10 cellular contexts compared by ENCODE assay signal in the genomic region with DNA sequence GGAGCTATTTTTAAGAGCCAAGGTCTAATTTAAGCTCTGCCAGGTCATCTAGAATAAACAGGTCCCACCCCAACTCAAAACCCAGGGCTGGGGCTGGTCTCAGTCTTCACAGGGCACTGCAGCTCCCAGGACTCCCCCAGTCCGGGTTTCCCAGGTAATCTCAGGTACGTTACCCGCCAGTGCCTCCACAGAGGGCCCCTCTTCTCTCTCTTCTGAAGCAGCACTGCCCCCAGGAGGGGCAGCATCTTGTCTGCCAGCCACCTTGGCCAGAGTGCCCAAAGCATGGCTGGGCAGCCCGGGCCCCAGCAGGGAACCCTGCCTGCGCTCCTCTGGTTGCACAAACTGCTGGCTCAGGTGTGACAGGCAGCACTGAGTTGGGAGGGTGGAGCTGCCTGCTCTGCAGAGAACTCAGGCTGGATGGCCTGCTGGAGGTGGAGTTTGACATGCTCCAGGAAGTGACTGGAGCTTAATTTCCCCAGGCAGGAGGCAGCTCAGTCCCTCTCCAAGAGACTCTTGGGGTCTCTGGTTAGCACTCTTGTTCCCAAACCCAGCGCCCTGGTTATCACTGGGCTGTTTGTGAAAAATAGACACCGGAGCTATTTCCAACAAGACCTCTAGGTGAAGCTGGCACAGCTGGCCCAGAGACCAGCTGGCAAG. TPM values are rescaled to one million over a fixed set of nuclear protein-coding genes. Genes with fewer than 3 reads are reported as not detected.
A peak's percentile ranks its signal among the peaks of the same experiment; 100 is the strongest.
DNase-seq lines count a peak whose midpoint lies in the region; ATAC-seq and TF ChIP-seq lines count a peak whose summit lies in the region.
"Had no signal": no experiment of that assay in that cellular context is flagged by ENCODE, and none has a peak within 500 bp of the region (broad histone marks: within the 10 kb centered on the region; RNA-seq: fewer than 3 reads in every experiment).

Gene PLA2G4F, minus strand, starts transcription at position 371 of the 657 bp plus-strand sequence. Its CDS starts 87 bp downstream, at position 284.

- H3K9me3 ChIP-seq in Karpas-422 (ENCODE audit: low read length) (no peaks in the 10 kb centered on the region), RWPE2 (ENCODE audit: severe bottlenecking) (no peaks in the 10 kb centered on the region)

- no peaks in the 10 kb centered on the region for H3K27me3 ChIP-seq in Karpas-422 (ENCODE audit: low read length)
- no peaks in the 10 kb centered on the region for H3K27me3 ChIP-seq in RWPE2 (ENCODE audit: insufficient read depth, poor library complexity, severe bottlenecking)
- H3K27me3 ChIP-seq: dorsolateral prefrontal cortex had no signal

- peaks cover 9% of the 10 kb centered on the region; the same call in 1 of the 2 replicates for H3K36me3 ChIP-seq in Karpas-422 (ENCODE audit: insufficient read depth, low read length)
- peaks cover 15% of the 10 kb centered on the region for H3K36me3 ChIP-seq in RWPE2 (ENCODE audit: low read depth)

- 0 out of 2 replicates have a peak, but pooled peaks cover 3% of the 10 kb centered on the region for H4K20me1 ChIP-seq in Karpas-422 (ENCODE audit: insufficient read depth, low read depth, low read length)

- H3K4me2 ChIP-seq in Karpas-422 (ENCODE audit: low read depth, low read length, poor library complexity, severe bottlenecking), result no peak within 1 kb of the TSS

- H3K4me3 ChIP-seq in Karpas-422 (ENCODE audit: low read length) (no peak within 1 kb of the TSS), RWPE2 (ENCODE audit: severe bottlenecking) (no peak within 1 kb of the TSS), skin epidermis (peak within 1 kb of the TSS; percentile 22 to 54 (median 29))
- H3K4me3 ChIP-seq: dorsolateral prefrontal cortex had no signal

- no peak within 1 kb of the TSS for H3K27ac ChIP-seq in Karpas-422 (ENCODE audit: low read length)
- H3K27ac ChIP-seq in RWPE2 (ENCODE audit: poor library complexity, severe bottlenecking), result no peak within 1 kb of the TSS
- peak within 1 kb of the TSS in 18 of 21 experiments; percentile 26 to 82 (median 73) for H3K27ac ChIP-seq in skin epidermis

- peak; percentile 33; the same call in 2 of the 3 replicates for ATAC-seq in RWPE2 (ENCODE audit: low read depth)
- no peak for ATAC-seq in HG03139 (IDR thresholded peaks at IDR 0.05; ENCODE audit: unreplicated experiment)

- H3K79me2 ChIP-seq in Karpas-422 (ENCODE audit: low read length), result no peaks in the 10 kb centered on the region

- H3K9ac ChIP-seq in Karpas-422 (ENCODE audit: low read length), result no peak within 1 kb of the TSS

- H3K4me1 ChIP-seq in Karpas-422 (ENCODE audit: low read length) (no peaks in the 10 kb centered on the region), RWPE2 (ENCODE audit: insufficient read depth, poor library complexity, severe bottlenecking) (peaks cover 7% of the 10 kb centered on the region)

- peak; percentile 48 for DNase-seq in Karpas-422
- DNase-seq in RWPE2 (ENCODE audit: low spot score), result no peak
- DNase-seq in islet precursor cell, result peak; percentile 78
- no peak for DNase-seq in NCI-H1930 (lab: John Stamatoyannopoulos, UW)
- no peak for DNase-seq in NCI-H1436 (lab: John Stamatoyannopoulos, UW)
- DNase-seq: T-helper 9 cell had no signal

- H3K9me2 ChIP-seq in Karpas-422 (replicated peaks; ENCODE audit: insufficient read depth, low read length), result no peaks in the 10 kb centered on the region

- no peak for TF ChIP-seq CTCF in RWPE2 (IDR thresholded peaks at IDR 0.05; ENCODE audit: poor library complexity, severe bottlenecking)

- H2AFZ ChIP-seq in Karpas-422 (ENCODE audit: low read length), result no peak within 1 kb of the TSS

RNA-seq across cellular contexts. Expression of gene PLA2G4F, which starts in this region (rescaled TPM):
- total RNA-seq in Karpas-422 (2014; rRNA removed; shearing (Covaris generic); ENCODE audit: low replicate concordance), result not detected in 2 replicates
- total RNA-seq: HT1080 had no signal

Comparison
In these comparisons a context has a peak if more than half of its experiments do, and no peak if none do; other contexts are left out.
1. Peak in DNase-seq in Karpas-422; RNA of the gene not detected or under 1 TPM.
2. H3K27ac ChIP-seq: peak in skin epidermis (18 of 21); none in Karpas-422 (single experiment) and RWPE2 (single experiment).
3. H3K4me3 ChIP-seq: peak in skin epidermis (7 of 7); none in Karpas-422 (single experiment) and RWPE2 (single experiment).